Comparison of ENCODE assay signal across 22 cellular contexts in genomic region chr22:47626428-47627390, GRCh38.
A peak's percentile ranks its signal among the peaks of the same experiment; 100 is the strongest.
DNase-seq lines count a peak whose midpoint lies in the region; ATAC-seq and TF ChIP-seq lines count a peak whose summit lies in the region.
"Had no signal": no experiment of that assay in that cellular context is flagged by ENCODE, and none has a peak within 500 bp of the region (broad histone marks: within the 10 kb centered on the region; RNA-seq: fewer than 3 reads in every experiment).

No MANE protein-coding gene starts in this region.

- H3K9me2 ChIP-seq in PC-9 (ENCODE audit: insufficient read depth) = no peaks in the 10 kb centered on the region

- H3K27me3 Mint-ChIP-seq in nephron progenitor cell (ENCODE audit: low read depth, poor library complexity) = peaks cover 4% of the 10 kb centered on the region

- no peak overlapping the region for H3K4me3 ChIP-seq in PC-9
- H3K4me3 ChIP-seq in lung = no peak overlapping the region
- H3K4me3 ChIP-seq in body of pancreas = no peak overlapping the region
- H3K4me3 ChIP-seq: MG63, Peyer's patch, prostate gland, tibial artery had no signal

- H3K79me2 ChIP-seq in PC-9 (ENCODE audit: low read depth) = no peaks in the 10 kb centered on the region

- no peak overlapping the region for H3K4me3 Mint-ChIP-seq in nephron progenitor cell
- H3K4me3 Mint-ChIP-seq: HFFc6; immature natural killer cell; memory B cell; natural killer cell treated with Interleukin-12 subunit alpha and Interleukin-12 subunit beta and Interleukin-15 and Interleukin-18, amount 100 ng/mL, for 72 hours; stimulated activated effector memory CD8-positive, alpha-beta T cell treated with anti-CD3 and anti-CD28 coated beads, Interleukin-12 subunit alpha, Interleukin-12 subunit beta, amount 100 ng/mL, for 72 hours had no signal

- peak overlapping the region; percentile 2; the same call in 1 of the 2 replicates for H3K4me2 ChIP-seq in PC-9

- 78 to 84% methylated on average over 15 of the region's 15 CpGs for WGBS in lung, 2 donors
- 58 to 59% methylated on average over 14 to 15 of the region's 15 CpGs for WGBS in body of pancreas, 2 donors

- H3K4me1 Mint-ChIP-seq in nephron progenitor cell = peaks cover 7% of the 10 kb centered on the region
- H3K4me1 Mint-ChIP-seq: immature natural killer cell; memory B cell; stimulated activated effector memory CD8-positive, alpha-beta T cell treated with anti-CD3 and anti-CD28 coated beads, Interleukin-12 subunit alpha, Interleukin-12 subunit beta, amount 100 ng/mL, for 72 hours had no signal

- H3K27ac ChIP-seq in PC-9 (no peak overlapping the region), lung (ENCODE audit: low read depth in 1 of 2, low read length in 1 of 2) (no peak overlapping the region), body of pancreas (no peak overlapping the region)
- H3K27ac ChIP-seq: Peyer's patch, prostate gland, tibial artery had no signal

- H3K36me3 ChIP-seq in PC-9 (ENCODE audit: low read depth) (no peaks in the 10 kb centered on the region), lung (ENCODE audit: control insufficient read depth in 2 of 2, insufficient read depth in 2 of 2, low read length in 2 of 2) (no peaks in the 10 kb centered on the region), body of pancreas (replicated peaks in 1 of 2; ENCODE audit: insufficient read depth in 1 of 2, low read depth in 2 of 2) (no peaks in the 10 kb centered on the region)
- H3K36me3 ChIP-seq: MG63, Peyer's patch, prostate gland, tibial artery had no signal

- H3K27me3 ChIP-seq in PC-9 (ENCODE audit: insufficient read depth, low read depth) (peaks cover 42% of the 10 kb centered on the region), lung (ENCODE audit: control insufficient read depth, insufficient read depth) (no peaks in the 10 kb centered on the region), body of pancreas (peaks cover 0 to 3% of the 10 kb centered on the region in 2 donors)
- H3K27me3 ChIP-seq: MG63, Peyer's patch had no signal

- ATAC-seq in lung (ENCODE audit: insufficient read depth, low FRiP score) (no peak), body of pancreas (no peak)
- ATAC-seq: natural killer cell treated with Interleukin-12 subunit alpha and Interleukin-12 subunit beta and Interleukin-15 and Interleukin-18, amount 100 ng/mL, for 72 hours; stimulated activated effector memory CD8-positive, alpha-beta T cell treated with anti-CD3 and anti-CD28 coated beads, Interleukin-12 subunit alpha, Interleukin-12 subunit beta, amount 100 ng/mL, for 72 hours had no signal

- TF ChIP-seq CTCF in PC-9 (conservative IDR thresholded peaks at IDR 0.05) (peak; percentile 41; the same call in 1 of the 2 replicates), lung (IDR thresholded peaks at IDR 0.05; ENCODE audit: control extremely low read depth, extremely low read depth) (no peak), body of pancreas (IDR thresholded peaks at IDR 0.05) (no peak), nephron progenitor cell (IDR thresholded peaks at IDR 0.05) (no peak)

- H3K27ac Mint-ChIP-seq in nephron progenitor cell = no peak overlapping the region
- H3K27ac Mint-ChIP-seq: HFFc6; immature natural killer cell; memory B cell; natural killer cell treated with Interleukin-12 subunit alpha and Interleukin-12 subunit beta and Interleukin-15 and Interleukin-18, amount 100 ng/mL, for 72 hours; stimulated activated effector memory CD8-positive, alpha-beta T cell treated with anti-CD3 and anti-CD28 coated beads, Interleukin-12 subunit alpha, Interleukin-12 subunit beta, amount 100 ng/mL, for 72 hours had no signal

- no peaks in the 10 kb centered on the region for H4K20me1 ChIP-seq in PC-9 (ENCODE audit: insufficient read depth)

- H3K4me1 ChIP-seq in PC-9 (replicated peaks; ENCODE audit: insufficient read depth) (peaks cover 12% of the 10 kb centered on the region; the same call in 1 of the 2 replicates), lung (ENCODE audit: control insufficient read depth in 2 of 2, insufficient read depth in 2 of 2, low read length in 2 of 2) (no peaks in the 10 kb centered on the region), body of pancreas (no peaks in the 10 kb centered on the region)
- H3K4me1 ChIP-seq: Peyer's patch, prostate gland, tibial artery had no signal

- H2AFZ ChIP-seq in PC-9 = no peak overlapping the region

- CTCF ChIA-PET in PC-9 (lab: Charles Lee) = no interaction called here

- POLR2A ChIA-PET in PC-9 (lab: Charles Lee; ENCODE audit: unreplicated experiment) = interaction anchor here (0.7 kb wide), 2 partner anchors 247 to 1680 kb away, joined by 3 to 5 read pairs; no protein-coding TSS in a partner anchor

- H3K9me3 ChIP-seq in PC-9 (ENCODE audit: insufficient read depth, low read depth) (no peaks in the 10 kb centered on the region; the same call in 1 of the 2 replicates), lung (ENCODE audit: control insufficient read depth in 2 of 2, insufficient read depth in 1 of 2, low read length in 1 of 2) (peaks cover 0 to 6% of the 10 kb centered on the region in 2 donors), body of pancreas (no peaks in the 10 kb centered on the region)
- H3K9me3 ChIP-seq: MG63, Peyer's patch, prostate gland, tibial artery had no signal

- intact Hi-C loops in PC-9 (cut with micrococcal nuclease; ENCODE audit: unreplicated experiment) = no loop called here
- intact Hi-C loops in body of pancreas (cut with DNase I) = no loop called here

- peaks cover 8% of the 10 kb centered on the region; the same call in 1 of the 2 replicates for H3F3A ChIP-seq in PC-9 (ENCODE audit: insufficient read depth, low read depth)

- H3K9me3 Mint-ChIP-seq in nephron progenitor cell = no peaks in the 10 kb centered on the region
- H3K9me3 Mint-ChIP-seq: immature natural killer cell; memory B cell; natural killer cell treated with Interleukin-12 subunit alpha and Interleukin-12 subunit beta and Interleukin-15 and Interleukin-18, amount 100 ng/mL, for 72 hours; stimulated activated effector memory CD8-positive, alpha-beta T cell treated with anti-CD3 and anti-CD28 coated beads, Interleukin-12 subunit alpha, Interleukin-12 subunit beta, amount 100 ng/mL, for 72 hours had no signal

- BruUV-seq in PC-9 (replicated peaks; lab: Mats Ljungman, UMichigan) = no TSS peak

- no peaks in the 10 kb centered on the region for H3K36me3 Mint-ChIP-seq in nephron progenitor cell (ENCODE audit: low read depth)
- H3K36me3 Mint-ChIP-seq: immature natural killer cell; memory B cell; natural killer cell treated with Interleukin-12 subunit alpha and Interleukin-12 subunit beta and Interleukin-15 and Interleukin-18, amount 100 ng/mL, for 72 hours; stimulated activated effector memory CD8-positive, alpha-beta T cell treated with anti-CD3 and anti-CD28 coated beads, Interleukin-12 subunit alpha, Interleukin-12 subunit beta, amount 100 ng/mL, for 72 hours had no signal

- no peak for TF ChIP-seq POLR2A in body of pancreas (IDR thresholded peaks at IDR 0.05)

- DNase-seq in DMS53 (lab: John Stamatoyannopoulos, UW) = peak; percentile 15
- DNase-seq in DMS53 treated with DMSO at 0.1 percent for 48 hours (lab: John Stamatoyannopoulos, UW; ENCODE audit: unreplicated experiment) = no peak
- DNase-seq in HT-29 (ENCODE audit: low spot score) = peak; percentile 9
- DNase-seq in PC-9 = no peak
- peak; percentile 25 for DNase-seq in lung (ENCODE audit: low spot score)
- no peak for DNase-seq in body of pancreas
- DNase-seq in nephron progenitor cell = no peak
- DNase-seq in NCI-H2227 treated with DMSO at 0.1 percent for 48 hours (lab: John Stamatoyannopoulos, UW) = no peak
- DNase-seq: activated CD4-positive, alpha-beta T cell treated with anti-CD3 and anti-CD28 coated beads, Interleukin-2, amount 50 U/mL, for 48 hours; activated T-cell treated with anti-CD3 and anti-CD28 coated beads, Interleukin-2, amount 50 U/mL, for 48 hours; HFFc6; immature natural killer cell; NCI-H1930; NCI-H510A treated with DMSO at 0.1 percent for 48 hours; stimulated activated CD4-positive, alpha-beta T cell treated with anti-CD3 and anti-CD28 coated beads, Interleukin-12 subunit alpha, Interleukin-12 subunit beta, amount 100 ng/mL, for 4 hours; tibial artery had no signal

Comparison
In these comparisons a context has a peak if more than half of its experiments do, and no peak if none do; other contexts are left out.
1. DNase-seq: peak in DMS53 (single experiment), HT-29 (single experiment) and lung (single experiment); none in DMS53 treated with DMSO at 0.1 percent for 48 hours (single experiment), PC-9 (0 of 2), body of pancreas (0 of 4), nephron progenitor cell (single experiment) and NCI-H2227 treated with DMSO at 0.1 percent for 48 hours (single experiment).